1 cellular context compared by ENCODE assay signal in genomic region chr7:131527462-131527861, GRCh38.
TF ChIP-seq lines count a peak whose summit lies in the region.

No MANE protein-coding gene starts in this region.

TF ChIP-seq in GM12878, 131 proteins besides CTCF, POLR2A, EP300 and RAD21:
- TF ChIP-seq FOXK2 (IDR thresholded peaks at IDR 0.05) (no peak), NFXL1 (IDR thresholded peaks at IDR 0.05; ENCODE audit: borderline replicate concordance) (no peak), PML (IDR thresholded peaks at IDR 0.05; ENCODE audit: low read length) (no peak), YY1 (IDR thresholded peaks at IDR 0.05; ENCODE audit: low read depth, low read length) (no peak), CBFB (IDR thresholded peaks at IDR 0.05; ENCODE audit: low read depth) (no peak), RELB (IDR thresholded peaks at IDR 0.05; ENCODE audit: low read depth) (no peak), TCF12 (IDR thresholded peaks at IDR 0.05; ENCODE audit: low read depth, low read length) (no peak), HCFC1 (IDR thresholded peaks at IDR 0.05; ENCODE audit: low read length) (no peak), SMAD5 (IDR thresholded peaks at IDR 0.05; ENCODE audit: low read depth) (no peak), BRCA1 (IDR thresholded peaks at IDR 0.05; ENCODE audit: low read depth, low read length) (no peak), GABPA (IDR thresholded peaks at IDR 0.05; ENCODE audit: low read depth) (no peak), PBX3 (IDR thresholded peaks at IDR 0.05; ENCODE audit: insufficient replicate concordance, low read depth, low read length) (no peak), TARDBP (IDR thresholded peaks at IDR 0.05; ENCODE audit: borderline replicate concordance) (no peak), ASH2L (IDR thresholded peaks at IDR 0.05; ENCODE audit: borderline replicate concordance, low read depth) (no peak)
